6 cellular contexts compared by ENCODE assay signal in the genomic region with DNA sequence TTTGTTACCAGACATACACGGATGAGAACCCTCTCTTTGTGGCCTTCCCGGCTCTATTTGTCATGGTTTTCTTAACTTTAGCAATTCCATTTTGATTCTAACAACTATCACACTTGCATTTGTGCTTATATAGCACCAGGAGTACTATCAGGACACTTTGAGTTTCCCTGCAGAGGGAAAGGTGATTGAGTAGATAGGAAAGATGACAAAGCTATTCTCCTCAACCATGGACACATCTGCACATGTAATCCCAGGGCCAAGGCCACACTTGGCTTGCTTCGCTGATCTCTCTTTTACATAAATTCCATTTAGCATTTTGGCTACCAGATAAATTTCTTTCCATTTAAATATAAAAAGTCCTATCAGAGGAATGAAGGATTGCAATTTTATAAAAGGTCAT. TPM values are rescaled to one million over a fixed set of nuclear protein-coding genes. Genes with fewer than 3 reads are reported as not detected.
"Had no signal": no experiment of that assay in that cellular context is flagged by ENCODE, and none has a peak within 500 bp of the region (broad histone marks: within the 10 kb centered on the region; RNA-seq: fewer than 3 reads in every experiment).

No MANE protein-coding gene starts in this region.

- H3K4me3 ChIP-seq: GM23248 had no signal

- DNase-seq: GM23248, H9, HCEC 1CT, IMR-90 had no signal

- H3K27ac Mint-ChIP-seq: H9 had no signal

- H3K9me3 Mint-ChIP-seq: H9 had no signal

- H2AFZ ChIP-seq: GM23248 had no signal

- H3K4me3 Mint-ChIP-seq: H9 had no signal

- H3K27ac ChIP-seq: GM23248 had no signal

- H3K4me1 Mint-ChIP-seq: H9 had no signal

RNA-seq across cellular contexts. Expression of a gene that starts 23.3 kb away (rescaled TPM):
- total RNA-seq: GM23248, H1, H9, HT-29 had no signal
- polyA plus RNA-seq: GM23248, H1 had no signal

RNA-seq across cellular contexts. Expression of a gene that starts 39.8 kb away (rescaled TPM):
- total RNA-seq: HT-29 had no signal

RNA-seq across cellular contexts. Expression of a gene that starts 55.4 kb away (rescaled TPM):
- total RNA-seq: GM23248, HT-29, IMR-90 had no signal
- polyA plus RNA-seq: IMR-90 had no signal
